In genomic region chr9:134366223-134367031, GRCh38 we compare ENCODE assay signal across 9 cellular contexts. TPM values are rescaled to one million over a fixed set of nuclear protein-coding genes. Genes with fewer than 3 reads are reported as not detected.
DNase-seq lines count a peak whose midpoint lies in the region; ATAC-seq, FAIRE-seq and TF ChIP-seq lines count a peak whose summit lies in the region.
"Had no signal": no experiment of that assay in that cellular context is flagged by ENCODE, and none has a peak within 500 bp of the region (broad histone marks: within the 10 kb centered on the region; RNA-seq: fewer than 3 reads in every experiment).

No MANE protein-coding gene starts in this region.

- H3K36me3 Mint-ChIP-seq in activated T-cell treated with anti-CD3 and anti-CD28 coated beads, Interleukin-2, amount 50 U/mL, for 4 hours (ENCODE audit: insufficient read depth), result no peaks in the 10 kb centered on the region
- H3K36me3 Mint-ChIP-seq: IgD-negative memory B cell had no signal

- dilution Hi-C loops in keratinocyte (cut with MboI; ENCODE audit: extremely low pct_ligation_motif_present, low sequenced_read_pairs), result no loop called here

- H3K36me3 ChIP-seq in keratinocyte (ENCODE audit: control insufficient read depth in 2 of 2, extremely low read depth in 1 of 2, insufficient read depth in 2 of 2, low read length in 2 of 2), result peaks cover 0 to 2% of the 10 kb centered on the region in 2 experiments

- DNase-seq in GF-D8 (lab: John Stamatoyannopoulos, UW) (peak; percentile 74), NCI-H524 (lab: John Stamatoyannopoulos, UW) (peak; percentile 90 to 93), brain pericyte (ENCODE audit: low read depth, low spot score) (peak; percentile 84), keratinocyte (ENCODE audit: low read depth, low spot score) (no peak), stromal cell of bone marrow (ENCODE audit: low read depth) (peak; percentile 81)
- DNase-seq in stimulated activated CD4-positive, alpha-beta T cell treated with anti-CD3 and anti-CD28 coated beads, Interleukin-1b, Interleukin-23, amount 100 ng/mL, for 48 hours, result no peak
- no peak for DNase-seq in activated T-cell treated with anti-CD3 and anti-CD28 coated beads, Interleukin-2, amount 50 U/mL, for 4 hours

- H3K4me3 Mint-ChIP-seq in activated T-cell treated with anti-CD3 and anti-CD28 coated beads, Interleukin-2, amount 50 U/mL, for 4 hours, result no peak overlapping the region
- H3K4me3 Mint-ChIP-seq: IgD-negative memory B cell had no signal

- ATAC-seq in GM21526 (IDR thresholded peaks at IDR 0.05; ENCODE audit: low FRiP score, unreplicated experiment), result no peak
- ATAC-seq in activated T-cell treated with anti-CD3 and anti-CD28 coated beads, Interleukin-2, amount 50 U/mL, for 4 hours, result no peak

- H4K20me1 ChIP-seq in keratinocyte (ENCODE audit: control insufficient read depth, extremely low read depth, insufficient read depth, low read length), result peaks cover 8% of the 10 kb centered on the region

- peaks cover 53% of the 10 kb centered on the region for H3K79me2 ChIP-seq in keratinocyte (ENCODE audit: control insufficient read depth, insufficient read depth, low read length)

- TF ChIP-seq CTCF in keratinocyte (optimal IDR thresholded peaks at IDR 0.05 in 1 of 3, IDR thresholded peaks at IDR 0.05 in 1 of 3, conservative IDR thresholded peaks at IDR 0.05 in 1 of 3; ENCODE audit: extremely low read depth in 1 of 3, insufficient read depth in 2 of 3, low read length in 3 of 3), result no peak

- peak overlapping the region in 1 of 3 experiments; percentile 25 for H3K4me3 ChIP-seq in keratinocyte (ENCODE audit: control insufficient read depth in 2 of 3, extremely low read depth in 1 of 3, insufficient read depth in 2 of 3, low read depth in 1 of 3, low read length in 3 of 3)

- no peak overlapping the region for H2AFZ ChIP-seq in keratinocyte (ENCODE audit: control insufficient read depth, low read length)

- peak overlapping the region; percentile 60 for H3K27ac ChIP-seq in keratinocyte (ENCODE audit: control insufficient read depth, insufficient read depth, low read length)

- H3K9me3 Mint-ChIP-seq in activated T-cell treated with anti-CD3 and anti-CD28 coated beads, Interleukin-2, amount 50 U/mL, for 4 hours, result no peaks in the 10 kb centered on the region
- H3K9me3 Mint-ChIP-seq: IgD-negative memory B cell had no signal

- H3K4me2 ChIP-seq in keratinocyte (ENCODE audit: control insufficient read depth, extremely low read depth, insufficient read depth, low read depth, low read length), result peak overlapping the region; percentile 39

- H3K9ac ChIP-seq in keratinocyte (ENCODE audit: control insufficient read depth, extremely low read depth, insufficient read depth, low read length), result peak overlapping the region; percentile 64

- peaks cover 61% of the 10 kb centered on the region for H3K4me1 ChIP-seq in keratinocyte (ENCODE audit: control insufficient read depth, extremely low read depth, insufficient read depth, low read length)

- FAIRE-seq in keratinocyte (lab: Jason Lieb, UNC), result peak; percentile 43

- H3K9me3 ChIP-seq in keratinocyte (ENCODE audit: control insufficient read depth, low read depth, low read length), result no peaks in the 10 kb centered on the region

- H3K27me3 Mint-ChIP-seq in activated T-cell treated with anti-CD3 and anti-CD28 coated beads, Interleukin-2, amount 50 U/mL, for 4 hours (ENCODE audit: low read depth), result no peaks in the 10 kb centered on the region
- H3K27me3 Mint-ChIP-seq: IgD-negative memory B cell had no signal

- H3K9me1 ChIP-seq in keratinocyte (ENCODE audit: control insufficient read depth, extremely low read depth, insufficient read depth, low read length), result no peaks in the 10 kb centered on the region

- H3K27me3 ChIP-seq in keratinocyte (ENCODE audit: control insufficient read depth, extremely low read depth, insufficient read depth, low read length), result no peaks in the 10 kb centered on the region

- no peaks in the 10 kb centered on the region for H3K4me1 Mint-ChIP-seq in activated T-cell treated with anti-CD3 and anti-CD28 coated beads, Interleukin-2, amount 50 U/mL, for 4 hours (ENCODE audit: low read depth)

RNA-seq across cellular contexts. Expression of gene RXRA, which starts 40.2 kb away (rescaled TPM):
- polyA plus RNA-seq in keratinocyte, result 9.7 to 17.2 TPM (median 16.7 TPM) in 3 replicates
- 15.9 TPM for polyA plus RNA-seq in keratinocyte (2011; ENCODE audit: low read depth)
- polyA plus RNA-seq in keratinocyte (2011; cell fraction: cytosol; rRNA removed), result 10.5 and 21.8 TPM in 2 replicates
- 19.4 and 29.5 TPM in 2 replicates for polyA plus RNA-seq in keratinocyte (2011; cell fraction: nucleus; rRNA removed)
- 30.5 and 34.7 TPM in 2 replicates for polyA plus RNA-seq in keratinocyte (2012; ENCODE audit: low replicate concordance)
- polyA minus RNA-seq in keratinocyte, result 19.2 to 55.3 TPM (median 30.6 TPM) in 3 replicates
- 50.6 TPM for polyA minus RNA-seq in keratinocyte (2011; cell fraction: cytosol; rRNA and poly(A)+ RNA removed)
- polyA minus RNA-seq in keratinocyte (2011; cell fraction: nucleus; rRNA and poly(A)+ RNA removed), result 26.7 and 27.5 TPM in 2 replicates
- 1 to 10 TPM; 4.7 to 7.6 (median 4.7) TPM for total RNA-seq in activated T-cell treated with anti-CD3 and anti-CD28 coated beads, Interleukin-2, amount 50 U/mL, for 4 hours

Comparison
In these comparisons a context has a peak if more than half of its experiments do, and no peak if none do; other contexts are left out.
1. DNase-seq: peak in GF-D8 (single experiment), NCI-H524 (2 of 2), brain pericyte (single experiment) and stromal cell of bone marrow (single experiment); none in keratinocyte (single experiment), stimulated activated CD4-positive, alpha-beta T cell treated with anti-CD3 and anti-CD28 coated beads, Interleukin-1b, Interleukin-23, amount 100 ng/mL, for 48 hours (single experiment) and activated T-cell treated with anti-CD3 and anti-CD28 coated beads, Interleukin-2, amount 50 U/mL, for 4 hours (single experiment).